Comparison of ENCODE assay signal across 8 cellular contexts in genomic region chr4:4575284-4576211, GRCh38. TPM values are rescaled to one million over a fixed set of nuclear protein-coding genes. Genes with fewer than 3 reads are reported as not detected.
A peak's percentile ranks its signal among the peaks of the same experiment; 100 is the strongest.
DNase-seq lines count a peak whose midpoint lies in the region; ATAC-seq and TF ChIP-seq lines count a peak whose summit lies in the region.

No MANE protein-coding gene starts in this region.

- H3K27ac Mint-ChIP-seq in activated CD8-positive, alpha-beta T cell treated with anti-CD3 and anti-CD28 coated beads for 36 hours: no peak overlapping the region

- peak; percentile 64 for TF ChIP-seq CTCF in activated CD8-positive, alpha-beta T cell treated with anti-CD3 and anti-CD28 coated beads for 36 hours (IDR thresholded peaks at IDR 0.05)

- CTCF ChIA-PET in activated CD8-positive, alpha-beta T cell treated with anti-CD3 and anti-CD28 coated beads for 36 hours (lab: Charles Lee): interaction anchor here (1.4 to 3.3 kb wide), 2 partner anchors 33 to 87 kb away, joined by 7 to 18 read pairs; partner anchors contain the start of gene STX18
- CTCF ChIA-PET in HEK293T (lab: Yijun Ruan, JAX): interaction anchor here (0.5 to 1.0 kb wide), 3 partner anchors 15 to 94 kb away, joined by 3 read pairs; no protein-coding TSS in a partner anchor

- POLR2A ChIA-PET in activated CD8-positive, alpha-beta T cell treated with anti-CD3 and anti-CD28 coated beads for 36 hours (lab: Charles Lee): interaction anchor here (1.3 to 1.5 kb wide), 3 partner anchors 9 to 33 kb away, joined by 3 to 4 read pairs (median 4); partner anchors contain the start of gene STX18
- POLR2A ChIA-PET in HEK293T (lab: Yijun Ruan, JAX): interaction anchor here (1.3 to 1.5 kb wide), 2 partner anchors 10 to 33 kb away, joined by 4 to 5 read pairs; partner anchors contain the start of gene STX18

- 12% methylated on average over 68 of the region's 71 CpGs for WGBS in mesenchymal stem cell

- peaks cover 11% of the 10 kb centered on the region for H3K4me1 Mint-ChIP-seq in activated CD8-positive, alpha-beta T cell treated with anti-CD3 and anti-CD28 coated beads for 36 hours (ENCODE audit: low read depth)

- H3K9me3 Mint-ChIP-seq in activated CD8-positive, alpha-beta T cell treated with anti-CD3 and anti-CD28 coated beads for 36 hours: no peaks in the 10 kb centered on the region

- H4K91ac ChIP-seq in mesenchymal stem cell (ENCODE audit: low read length): peak overlapping the region; percentile 95

- H2BK120ac ChIP-seq in mesenchymal stem cell (ENCODE audit: low read depth, low read length): peak overlapping the region; percentile 77

- peak overlapping the region; percentile 83 for H2AK5ac ChIP-seq in mesenchymal stem cell (ENCODE audit: low read length, severe bottlenecking)

- peak overlapping the region; percentile 3 to 70 for H3K4ac ChIP-seq in mesenchymal stem cell (ENCODE audit: low read depth in 1 of 2, low read length in 2 of 2)

- H3K27me3 Mint-ChIP-seq in activated CD8-positive, alpha-beta T cell treated with anti-CD3 and anti-CD28 coated beads for 36 hours: peaks cover 4% of the 10 kb centered on the region

- no peaks in the 10 kb centered on the region for H3K79me1 ChIP-seq in mesenchymal stem cell (replicated peaks; ENCODE audit: low read length, poor library complexity, severe bottlenecking)

- H2BK5ac ChIP-seq in mesenchymal stem cell (ENCODE audit: low read depth, low read length, poor library complexity, severe bottlenecking): no peak overlapping the region

- peak overlapping the region; percentile 46 for H3K27ac ChIP-seq in effector memory CD4-positive, alpha-beta T cell (ENCODE audit: insufficient read depth, low read length, poor library complexity, severe bottlenecking)
- no peak overlapping the region for H3K27ac ChIP-seq in mesenchymal stem cell (ENCODE audit: low read length, poor library complexity, severe bottlenecking)

- H2BK15ac ChIP-seq in mesenchymal stem cell (ENCODE audit: low read depth, poor library complexity, severe bottlenecking): peak overlapping the region; percentile 95

- H3K4me1 ChIP-seq in effector memory CD4-positive, alpha-beta T cell (ENCODE audit: control insufficient read depth, insufficient read depth, low read length, poor library complexity, severe bottlenecking): no peaks in the 10 kb centered on the region
- peaks cover 9% of the 10 kb centered on the region for H3K4me1 ChIP-seq in mesenchymal stem cell (ENCODE audit: control insufficient read depth, insufficient read depth, low read depth, low read length)

- no peaks in the 10 kb centered on the region for H3K27me3 ChIP-seq in effector memory CD4-positive, alpha-beta T cell (replicated peaks; ENCODE audit: control insufficient read depth, insufficient read depth, low read length, poor library complexity, severe bottlenecking)
- H3K27me3 ChIP-seq in mesenchymal stem cell (ENCODE audit: control insufficient read depth in 1 of 2, insufficient read depth in 1 of 2, low read length in 2 of 2): no peaks in the 10 kb centered on the region

- H3K18ac ChIP-seq in mesenchymal stem cell (ENCODE audit: low read depth in 1 of 2, low read length in 2 of 2): peak overlapping the region; percentile 30 to 91

- peak overlapping the region in 1 of 2 experiments; percentile 82 for H3K23ac ChIP-seq in mesenchymal stem cell (ENCODE audit: low read length in 2 of 2)

- DNase-seq in DMS53 (lab: John Stamatoyannopoulos, UW): peak; percentile 96
- peak; percentile 34 for DNase-seq in LHCN-M2 (ENCODE audit: low read depth)
- DNase-seq in activated CD8-positive, alpha-beta T cell treated with anti-CD3 and anti-CD28 coated beads for 36 hours: peak; percentile 60
- DNase-seq in effector memory CD4-positive, alpha-beta T cell: peak; percentile 33 to 52 (median 50)
- DNase-seq in mesenchymal stem cell: peak; percentile 72
- DNase-seq in stimulated activated CD8-positive, alpha-beta memory T cell treated with anti-CD3 and anti-CD28 coated beads, Interleukin-12 subunit alpha, Interleukin-12 subunit beta, amount 100 ng/mL, for 4 hours (ENCODE audit: low read depth): peak; percentile 54
- no peak for DNase-seq in HEK293T (ENCODE audit: extremely low spot score)

- peak overlapping the region; percentile 90 for H3K9ac ChIP-seq in mesenchymal stem cell (ENCODE audit: low read length)

- peak; percentile 79 for ATAC-seq in GM21528 (IDR thresholded peaks at IDR 0.05; ENCODE audit: low FRiP score, unreplicated experiment)
- peak; percentile 90 for ATAC-seq in activated CD8-positive, alpha-beta T cell treated with anti-CD3 and anti-CD28 coated beads for 36 hours

- intact Hi-C loops in activated CD8-positive, alpha-beta T cell treated with anti-CD3 and anti-CD28 coated beads for 36 hours (cut with micrococcal nuclease): no loop called here

- peak overlapping the region; percentile 61 for H3K4me3 Mint-ChIP-seq in activated CD8-positive, alpha-beta T cell treated with anti-CD3 and anti-CD28 coated beads for 36 hours

- peak overlapping the region; percentile 54 for H2AFZ ChIP-seq in mesenchymal stem cell (ENCODE audit: low read depth, low read length)

- no peaks in the 10 kb centered on the region for H3K9me3 ChIP-seq in effector memory CD4-positive, alpha-beta T cell (ENCODE audit: control insufficient read depth, low read length)
- H3K9me3 ChIP-seq in mesenchymal stem cell (ENCODE audit: control insufficient read depth, low read length): no peaks in the 10 kb centered on the region

- peaks cover 12% of the 10 kb centered on the region for H3K36me3 Mint-ChIP-seq in activated CD8-positive, alpha-beta T cell treated with anti-CD3 and anti-CD28 coated beads for 36 hours (ENCODE audit: low read depth)

- peak overlapping the region; percentile 85 for H3K4me3 ChIP-seq in effector memory CD4-positive, alpha-beta T cell (ENCODE audit: insufficient read depth, low read depth, low read length, poor library complexity, severe bottlenecking)
- H3K4me3 ChIP-seq in mesenchymal stem cell (ENCODE audit: insufficient read depth in 1 of 2, low read depth in 1 of 2, low read length in 2 of 2): peak overlapping the region; percentile 61 to 80

- peak overlapping the region; percentile 80 to 87 for H2BK12ac ChIP-seq in mesenchymal stem cell (ENCODE audit: low read length in 2 of 2)

- peak overlapping the region; percentile 94 for H4K8ac ChIP-seq in mesenchymal stem cell (ENCODE audit: low read length)

- no peaks in the 10 kb centered on the region for H3K36me3 ChIP-seq in effector memory CD4-positive, alpha-beta T cell (ENCODE audit: control insufficient read depth, insufficient read depth, low read length)
- no peaks in the 10 kb centered on the region for H3K36me3 ChIP-seq in mesenchymal stem cell (ENCODE audit: control insufficient read depth in 1 of 2, insufficient read depth in 2 of 2, low read depth in 1 of 2, low read length in 2 of 2)

- H3K14ac ChIP-seq in mesenchymal stem cell (ENCODE audit: low read length in 2 of 2): peak overlapping the region in 1 of 2 experiments; percentile 5

- H3K4me2 ChIP-seq in mesenchymal stem cell (ENCODE audit: low read length, poor library complexity, severe bottlenecking): peak overlapping the region; percentile 83

TF ChIP-seq in HEK293T, 16 proteins besides CTCF, POLR2A, EP300 and RAD21:
- no peak for TF ChIP-seq PKNOX1 (IDR thresholded peaks at IDR 0.05)
- TF ChIP-seq ARNT (IDR thresholded peaks at IDR 0.05): no peak
- no peak for TF ChIP-seq SP1 (IDR thresholded peaks at IDR 0.05)
- no peak for TF ChIP-seq ZNF384 (IDR thresholded peaks at IDR 0.05)
- no peak for TF ChIP-seq FOXM1 (IDR thresholded peaks at IDR 0.05; ENCODE audit: borderline replicate concordance)
- no peak for TF ChIP-seq CTBP1 (IDR thresholded peaks at IDR 0.05; ENCODE audit: borderline replicate concordance)
- TF ChIP-seq L3MBTL2 (conservative IDR thresholded peaks at IDR 0.05): no peak
- TF ChIP-seq SUZ12 (IDR thresholded peaks at IDR 0.05): no peak
- no peak for TF ChIP-seq NFRKB (IDR thresholded peaks at IDR 0.05)
- TF ChIP-seq BHLHE40 (IDR thresholded peaks at IDR 0.05; ENCODE audit: borderline replicate concordance): no peak

RNA-seq across cellular contexts. Expression of gene STX18, which starts 33.7 kb away (rescaled TPM):
- 22.7 and 29.2 TPM in 2 replicates for total RNA-seq in LHCN-M2 (2014; rRNA removed)
- polyA plus RNA-seq in LHCN-M2 (2012): 17.5 TPM
- 10 to 100 TPM; 19.5 to 20.0 TPM for total RNA-seq in activated CD8-positive, alpha-beta T cell treated with anti-CD3 and anti-CD28 coated beads for 36 hours
- 28.2 TPM for polyA plus RNA-seq in mesenchymal stem cell (2013, experiment 1 of 2)
- 27.9 TPM for polyA plus RNA-seq in mesenchymal stem cell (2013, experiment 2 of 2)
